Comparison of ENCODE assay signal across 8 cellular contexts in the genomic region with DNA sequence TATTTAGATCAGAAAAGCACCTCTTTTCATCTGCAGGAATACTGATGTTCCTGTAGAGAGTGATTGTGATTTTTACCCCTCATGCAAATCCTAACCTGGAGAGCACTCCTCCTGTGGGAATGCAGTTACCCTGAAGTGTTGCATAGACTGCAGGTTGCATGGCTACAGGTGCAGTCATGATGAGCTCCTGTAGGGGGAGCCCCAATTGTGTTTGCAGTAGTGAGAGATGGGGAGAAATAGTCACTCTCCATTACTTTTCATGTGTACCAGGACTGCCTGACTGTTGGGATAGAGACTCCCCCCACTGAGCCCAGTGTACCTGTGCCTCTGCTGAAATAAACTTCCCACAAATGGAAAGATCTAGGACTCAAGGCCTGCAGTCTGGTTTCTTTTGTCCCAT.
DNase-seq lines count a peak whose midpoint lies in the region; FAIRE-seq and TF ChIP-seq lines count a peak whose summit lies in the region.

No MANE protein-coding gene starts in this region.

- H2BK15ac ChIP-seq in mesendoderm (replicated peaks; ENCODE audit: low read depth): no peak overlapping the region

- no peak overlapping the region for H3K4me3 ChIP-seq in mesendoderm (ENCODE audit: low read length)

- H2AK5ac ChIP-seq in mesendoderm (ENCODE audit: low read length): no peak overlapping the region

- H3K23ac ChIP-seq in mesendoderm (ENCODE audit: low read length): no peak overlapping the region

- H3K4me1 ChIP-seq in mesendoderm (ENCODE audit: control insufficient read depth, low read depth, low read length): no peaks in the 10 kb centered on the region

- H3K4ac ChIP-seq in mesendoderm (ENCODE audit: low read depth, low read length): no peak overlapping the region

- H4K5ac ChIP-seq in mesendoderm (ENCODE audit: low read length): no peak overlapping the region

- peak; percentile 80 for FAIRE-seq in H54 (lab: Jason Lieb, UNC)

- TF ChIP-seq POLR2A in H54 (IDR thresholded peaks at IDR 0.05; ENCODE audit: low read depth, low read length): no peak

- H3K9ac ChIP-seq in mesendoderm (ENCODE audit: low read length): no peak overlapping the region

- no peaks in the 10 kb centered on the region for H3K79me2 ChIP-seq in mesendoderm (ENCODE audit: control insufficient read depth, insufficient read depth, low read length)

- no peak overlapping the region for H2BK120ac ChIP-seq in mesendoderm (ENCODE audit: low read depth, low read length)

- H3K36me3 ChIP-seq in mesendoderm (ENCODE audit: control insufficient read depth, insufficient read depth, low read length): no peaks in the 10 kb centered on the region

- H3K79me1 ChIP-seq in mesendoderm (ENCODE audit: low read length): no peaks in the 10 kb centered on the region

- H2BK5ac ChIP-seq in mesendoderm (ENCODE audit: low read length): no peak overlapping the region

- peak; percentile 11 for DNase-seq in stimulated activated CD4-positive, alpha-beta T cell treated with anti-CD3 and anti-CD28 coated beads, Interleukin-12 subunit alpha, Interleukin-12 subunit beta, amount 100 ng/mL, for 4 hours
- no peak for DNase-seq in stimulated activated CD4-positive, alpha-beta T cell treated with anti-CD3 and anti-CD28 coated beads, Interleukin-4, amount 100 ng/mL, for 4 hours
- DNase-seq in H54 (ENCODE audit: insufficient read length, low spot score) (no peak), astrocyte of the hippocampus (ENCODE audit: low read depth, low spot score) (peak; percentile 22), mesendoderm (peak; percentile 72), T-helper 1 cell (no peak), T1000 (lab: John Stamatoyannopoulos, UW) (no peak)

- peak; percentile 59 for TF ChIP-seq CTCF in LNCAP (IDR thresholded peaks at IDR 0.05)

- no peak overlapping the region for H3K4me2 ChIP-seq in mesendoderm (ENCODE audit: low read length)

- no peak overlapping the region for H3K27ac ChIP-seq in mesendoderm (ENCODE audit: low read depth, low read length)

- H3K56ac ChIP-seq in mesendoderm (ENCODE audit: low read length): no peak overlapping the region

- H4K8ac ChIP-seq in mesendoderm (ENCODE audit: low read depth, low read length): no peak overlapping the region

- no peaks in the 10 kb centered on the region for H3K27me3 ChIP-seq in mesendoderm (ENCODE audit: insufficient read depth, low read length, poor library complexity)

- no peak overlapping the region for H3K18ac ChIP-seq in mesendoderm (ENCODE audit: low read length)

Comparison
In these comparisons a context has a peak if more than half of its experiments do, and no peak if none do; other contexts are left out.
1. DNase-seq: peak in stimulated activated CD4-positive, alpha-beta T cell treated with anti-CD3 and anti-CD28 coated beads, Interleukin-12 subunit alpha, Interleukin-12 subunit beta, amount 100 ng/mL, for 4 hours (single experiment), astrocyte of the hippocampus (single experiment) and mesendoderm (single experiment); none in stimulated activated CD4-positive, alpha-beta T cell treated with anti-CD3 and anti-CD28 coated beads, Interleukin-4, amount 100 ng/mL, for 4 hours (0 of 2), H54 (single experiment), T-helper 1 cell (0 of 5) and T1000 (single experiment).